In the genomic region with DNA sequence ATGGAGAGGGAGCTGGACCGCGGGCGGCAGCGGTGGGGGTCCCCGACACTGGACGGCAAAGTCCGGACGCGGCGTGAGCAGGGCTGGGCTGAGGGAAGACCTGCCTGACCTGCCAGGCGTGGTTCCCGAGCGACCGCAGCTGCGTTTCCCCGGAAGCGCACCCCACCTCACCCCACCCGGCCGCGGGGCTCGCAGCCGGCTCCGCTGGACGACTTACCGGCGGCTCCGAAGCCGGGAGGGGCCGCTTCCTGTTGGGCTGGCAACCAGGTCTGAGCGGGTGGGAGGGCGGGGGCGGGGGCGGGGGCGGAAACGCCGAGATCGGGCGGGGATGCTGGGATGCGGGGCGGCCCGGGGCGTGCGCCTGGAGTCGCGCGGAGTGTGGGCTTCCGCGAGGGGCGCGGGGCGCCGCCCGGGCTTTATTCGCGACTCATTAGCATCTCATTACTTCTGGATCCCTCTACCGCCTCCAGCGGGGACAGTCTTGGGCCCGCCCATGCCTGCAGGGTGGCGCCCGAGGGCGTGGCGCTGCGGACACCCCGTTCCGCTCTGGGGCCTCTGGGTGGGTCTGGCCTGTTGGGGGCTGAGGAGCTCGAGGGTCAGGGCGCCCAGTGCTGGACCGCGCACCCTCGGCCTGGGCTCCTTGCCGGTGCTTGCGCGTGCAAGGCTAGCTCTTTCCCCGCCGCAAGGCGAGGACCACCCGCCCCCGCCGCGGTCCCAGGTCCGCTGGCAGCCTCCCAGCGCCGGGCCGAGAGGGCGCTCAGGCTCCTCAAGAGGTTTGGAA, we compare ENCODE assay signal across 1 cellular context.
A peak's percentile ranks its signal among the peaks of the same experiment; 100 is the strongest.
TF ChIP-seq lines count a peak whose summit lies in the region.

A gene with protein sequence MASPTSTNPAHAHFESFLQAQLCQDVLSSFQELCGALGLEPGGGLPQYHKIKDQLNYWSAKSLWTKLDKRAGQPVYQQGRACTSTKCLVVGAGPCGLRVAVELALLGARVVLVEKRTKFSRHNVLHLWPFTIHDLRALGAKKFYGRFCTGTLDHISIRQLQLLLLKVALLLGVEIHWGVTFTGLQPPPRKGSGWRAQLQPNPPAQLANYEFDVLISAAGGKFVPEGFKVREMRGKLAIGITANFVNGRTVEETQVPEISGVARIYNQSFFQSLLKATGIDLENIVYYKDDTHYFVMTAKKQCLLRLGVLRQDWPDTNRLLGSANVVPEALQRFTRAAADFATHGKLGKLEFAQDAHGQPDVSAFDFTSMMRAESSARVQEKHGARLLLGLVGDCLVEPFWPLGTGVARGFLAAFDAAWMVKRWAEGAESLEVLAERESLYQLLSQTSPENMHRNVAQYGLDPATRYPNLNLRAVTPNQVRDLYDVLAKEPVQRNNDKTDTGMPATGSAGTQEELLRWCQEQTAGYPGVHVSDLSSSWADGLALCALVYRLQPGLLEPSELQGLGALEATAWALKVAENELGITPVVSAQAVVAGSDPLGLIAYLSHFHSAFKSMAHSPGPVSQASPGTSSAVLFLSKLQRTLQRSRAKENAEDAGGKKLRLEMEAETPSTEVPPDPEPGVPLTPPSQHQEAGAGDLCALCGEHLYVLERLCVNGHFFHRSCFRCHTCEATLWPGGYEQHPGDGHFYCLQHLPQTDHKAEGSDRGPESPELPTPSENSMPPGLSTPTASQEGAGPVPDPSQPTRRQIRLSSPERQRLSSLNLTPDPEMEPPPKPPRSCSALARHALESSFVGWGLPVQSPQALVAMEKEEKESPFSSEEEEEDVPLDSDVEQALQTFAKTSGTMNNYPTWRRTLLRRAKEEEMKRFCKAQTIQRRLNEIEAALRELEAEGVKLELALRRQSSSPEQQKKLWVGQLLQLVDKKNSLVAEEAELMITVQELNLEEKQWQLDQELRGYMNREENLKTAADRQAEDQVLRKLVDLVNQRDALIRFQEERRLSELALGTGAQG (minus strand): TSS at position 271 of the 781 bp plus-strand sequence. CDS start 1,576 bp downstream, outside the sequence.

TF ChIP-seq in HepG2, 621 proteins besides CTCF, POLR2A, EP300 and RAD21 (continued from another document and continues in another):
- TF ChIP-seq, protein P1, sequence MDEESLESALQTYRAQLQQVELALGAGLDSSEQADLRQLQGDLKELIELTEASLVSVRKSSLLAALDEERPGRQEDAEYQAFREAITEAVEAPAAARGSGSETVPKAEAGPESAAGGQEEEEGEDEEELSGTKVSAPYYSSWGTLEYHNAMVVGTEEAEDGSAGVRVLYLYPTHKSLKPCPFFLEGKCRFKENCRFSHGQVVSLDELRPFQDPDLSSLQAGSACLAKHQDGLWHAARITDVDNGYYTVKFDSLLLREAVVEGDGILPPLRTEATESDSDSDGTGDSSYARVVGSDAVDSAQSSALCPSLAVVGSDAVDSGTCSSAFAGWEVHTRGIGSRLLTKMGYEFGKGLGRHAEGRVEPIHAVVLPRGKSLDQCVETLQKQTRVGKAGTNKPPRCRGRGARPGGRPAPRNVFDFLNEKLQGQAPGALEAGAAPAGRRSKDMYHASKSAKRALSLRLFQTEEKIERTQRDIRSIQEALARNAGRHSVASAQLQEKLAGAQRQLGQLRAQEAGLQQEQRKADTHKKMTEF (CRISPR knock-in tag; IDR thresholded peaks at IDR 0.05) = 0 out of 2 replicates have a peak, but pooled peaks have one; percentile 45
- TF ChIP-seq JDP2 (CRISPR knock-in tag; IDR thresholded peaks at IDR 0.05; ENCODE audit: borderline replicate concordance) (no peak), HNRNPLL (IDR thresholded peaks at IDR 0.05; ENCODE audit: low read depth, low read length, poor library complexity, severe bottlenecking) (no peak), ZNF264 (CRISPR knock-in tag; IDR thresholded peaks at IDR 0.05) (no peak), ZFY (CRISPR knock-in tag; IDR thresholded peaks at IDR 0.05) (peak; percentile 61), SP5 (CRISPR knock-in tag; IDR thresholded peaks at IDR 0.05; ENCODE audit: borderline replicate concordance, low read depth) (no peak), CC2D1A (CRISPR knock-in tag; IDR thresholded peaks at IDR 0.05) (no peak), TARDBP (CRISPR knock-in tag; IDR thresholded peaks at IDR 0.05) (no peak), NONO (IDR thresholded peaks at IDR 0.05) (no peak), NONO (CRISPR knock-in tag; conservative IDR thresholded peaks at IDR 0.05) (peak; percentile 58; the same call in 1 of the 2 replicates), CEBPG (CRISPR knock-in tag; IDR thresholded peaks at IDR 0.05) (no peak), SIN3B (IDR thresholded peaks at IDR 0.05; ENCODE audit: low read length) (no peak), ZNF614 (CRISPR knock-in tag; IDR thresholded peaks at IDR 0.05; ENCODE audit: borderline replicate concordance) (no peak), ZBTB21 (CRISPR knock-in tag; IDR thresholded peaks at IDR 0.05) (no peak)
- TF ChIP-seq, protein P2, sequence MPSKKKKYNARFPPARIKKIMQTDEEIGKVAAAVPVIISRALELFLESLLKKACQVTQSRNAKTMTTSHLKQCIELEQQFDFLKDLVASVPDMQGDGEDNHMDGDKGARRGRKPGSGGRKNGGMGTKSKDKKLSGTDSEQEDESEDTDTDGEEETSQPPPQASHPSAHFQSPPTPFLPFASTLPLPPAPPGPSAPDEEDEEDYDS (CRISPR knock-in tag; IDR thresholded peaks at IDR 0.05) = no peak
- TF ChIP-seq, protein P3, sequence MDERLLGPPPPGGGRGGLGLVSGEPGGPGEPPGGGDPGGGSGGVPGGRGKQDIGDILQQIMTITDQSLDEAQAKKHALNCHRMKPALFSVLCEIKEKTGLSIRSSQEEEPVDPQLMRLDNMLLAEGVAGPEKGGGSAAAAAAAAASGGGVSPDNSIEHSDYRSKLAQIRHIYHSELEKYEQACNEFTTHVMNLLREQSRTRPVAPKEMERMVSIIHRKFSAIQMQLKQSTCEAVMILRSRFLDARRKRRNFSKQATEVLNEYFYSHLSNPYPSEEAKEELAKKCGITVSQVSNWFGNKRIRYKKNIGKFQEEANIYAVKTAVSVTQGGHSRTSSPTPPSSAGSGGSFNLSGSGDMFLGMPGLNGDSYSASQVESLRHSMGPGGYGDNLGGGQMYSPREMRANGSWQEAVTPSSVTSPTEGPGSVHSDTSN (CRISPR knock-in tag; IDR thresholded peaks at IDR 0.05) = no peak
- TF ChIP-seq, protein P4, sequence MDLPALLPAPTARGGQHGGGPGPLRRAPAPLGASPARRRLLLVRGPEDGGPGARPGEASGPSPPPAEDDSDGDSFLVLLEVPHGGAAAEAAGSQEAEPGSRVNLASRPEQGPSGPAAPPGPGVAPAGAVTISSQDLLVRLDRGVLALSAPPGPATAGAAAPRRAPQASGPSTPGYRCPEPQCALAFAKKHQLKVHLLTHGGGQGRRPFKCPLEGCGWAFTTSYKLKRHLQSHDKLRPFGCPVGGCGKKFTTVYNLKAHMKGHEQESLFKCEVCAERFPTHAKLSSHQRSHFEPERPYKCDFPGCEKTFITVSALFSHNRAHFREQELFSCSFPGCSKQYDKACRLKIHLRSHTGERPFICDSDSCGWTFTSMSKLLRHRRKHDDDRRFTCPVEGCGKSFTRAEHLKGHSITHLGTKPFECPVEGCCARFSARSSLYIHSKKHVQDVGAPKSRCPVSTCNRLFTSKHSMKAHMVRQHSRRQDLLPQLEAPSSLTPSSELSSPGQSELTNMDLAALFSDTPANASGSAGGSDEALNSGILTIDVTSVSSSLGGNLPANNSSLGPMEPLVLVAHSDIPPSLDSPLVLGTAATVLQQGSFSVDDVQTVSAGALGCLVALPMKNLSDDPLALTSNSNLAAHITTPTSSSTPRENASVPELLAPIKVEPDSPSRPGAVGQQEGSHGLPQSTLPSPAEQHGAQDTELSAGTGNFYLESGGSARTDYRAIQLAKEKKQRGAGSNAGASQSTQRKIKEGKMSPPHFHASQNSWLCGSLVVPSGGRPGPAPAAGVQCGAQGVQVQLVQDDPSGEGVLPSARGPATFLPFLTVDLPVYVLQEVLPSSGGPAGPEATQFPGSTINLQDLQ (CRISPR knock-in tag; IDR thresholded peaks at IDR 0.05) = no peak
- TF ChIP-seq, protein P5, sequence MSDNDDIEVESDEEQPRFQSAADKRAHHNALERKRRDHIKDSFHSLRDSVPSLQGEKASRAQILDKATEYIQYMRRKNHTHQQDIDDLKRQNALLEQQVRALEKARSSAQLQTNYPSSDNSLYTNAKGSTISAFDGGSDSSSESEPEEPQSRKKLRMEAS (IDR thresholded peaks at IDR 0.05) = 0 out of 2 replicates have a peak, but pooled peaks have one; percentile 29
- TF ChIP-seq, protein P6, sequence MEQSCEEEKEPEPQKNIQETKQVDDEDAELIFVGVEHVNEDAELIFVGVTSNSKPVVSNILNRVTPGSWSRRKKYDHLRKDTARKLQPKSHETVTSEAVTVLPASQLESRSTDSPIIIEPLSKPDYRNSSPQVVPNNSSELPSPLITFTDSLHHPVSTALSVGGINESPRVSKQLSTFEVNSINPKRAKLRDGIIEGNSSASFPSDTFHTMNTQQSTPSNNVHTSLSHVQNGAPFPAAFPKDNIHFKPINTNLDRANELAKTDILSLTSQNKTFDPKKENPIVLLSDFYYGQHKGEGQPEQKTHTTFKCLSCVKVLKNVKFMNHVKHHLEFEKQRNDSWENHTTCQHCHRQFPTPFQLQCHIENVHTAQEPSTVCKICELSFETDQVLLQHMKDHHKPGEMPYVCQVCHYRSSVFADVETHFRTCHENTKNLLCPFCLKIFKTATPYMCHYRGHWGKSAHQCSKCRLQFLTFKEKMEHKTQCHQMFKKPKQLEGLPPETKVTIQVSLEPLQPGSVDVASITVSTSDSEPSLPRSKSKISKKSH (CRISPR knock-in tag; IDR thresholded peaks at IDR 0.05; ENCODE audit: borderline replicate concordance) = no peak
- TF ChIP-seq, protein P7, sequence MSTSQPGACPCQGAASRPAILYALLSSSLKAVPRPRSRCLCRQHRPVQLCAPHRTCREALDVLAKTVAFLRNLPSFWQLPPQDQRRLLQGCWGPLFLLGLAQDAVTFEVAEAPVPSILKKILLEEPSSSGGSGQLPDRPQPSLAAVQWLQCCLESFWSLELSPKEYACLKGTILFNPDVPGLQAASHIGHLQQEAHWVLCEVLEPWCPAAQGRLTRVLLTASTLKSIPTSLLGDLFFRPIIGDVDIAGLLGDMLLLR (CRISPR knock-in tag; IDR thresholded peaks at IDR 0.05) = no peak
- TF ChIP-seq, protein P8, sequence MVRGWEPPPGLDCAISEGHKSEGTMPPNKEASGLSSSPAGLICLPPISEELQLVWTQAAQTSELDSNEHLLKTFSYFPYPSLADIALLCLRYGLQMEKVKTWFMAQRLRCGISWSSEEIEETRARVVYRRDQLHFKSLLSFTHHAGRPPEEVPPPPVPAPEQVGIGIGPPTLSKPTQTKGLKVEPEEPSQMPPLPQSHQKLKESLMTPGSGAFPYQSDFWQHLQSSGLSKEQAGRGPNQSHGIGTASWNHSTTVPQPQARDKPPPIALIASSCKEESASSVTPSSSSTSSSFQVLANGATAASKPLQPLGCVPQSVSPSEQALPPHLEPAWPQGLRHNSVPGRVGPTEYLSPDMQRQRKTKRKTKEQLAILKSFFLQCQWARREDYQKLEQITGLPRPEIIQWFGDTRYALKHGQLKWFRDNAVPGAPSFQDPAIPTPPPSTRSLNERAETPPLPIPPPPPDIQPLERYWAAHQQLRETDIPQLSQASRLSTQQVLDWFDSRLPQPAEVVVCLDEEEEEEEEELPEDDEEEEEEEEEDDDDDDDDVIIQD (CRISPR knock-in tag; IDR thresholded peaks at IDR 0.05; ENCODE audit: low read depth) = no peak
- TF ChIP-seq, protein P9, sequence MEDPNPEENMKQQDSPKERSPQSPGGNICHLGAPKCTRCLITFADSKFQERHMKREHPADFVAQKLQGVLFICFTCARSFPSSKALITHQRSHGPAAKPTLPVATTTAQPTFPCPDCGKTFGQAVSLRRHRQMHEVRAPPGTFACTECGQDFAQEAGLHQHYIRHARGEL (CRISPR knock-in tag; IDR thresholded peaks at IDR 0.05) = no peak
- TF ChIP-seq, protein P10, sequence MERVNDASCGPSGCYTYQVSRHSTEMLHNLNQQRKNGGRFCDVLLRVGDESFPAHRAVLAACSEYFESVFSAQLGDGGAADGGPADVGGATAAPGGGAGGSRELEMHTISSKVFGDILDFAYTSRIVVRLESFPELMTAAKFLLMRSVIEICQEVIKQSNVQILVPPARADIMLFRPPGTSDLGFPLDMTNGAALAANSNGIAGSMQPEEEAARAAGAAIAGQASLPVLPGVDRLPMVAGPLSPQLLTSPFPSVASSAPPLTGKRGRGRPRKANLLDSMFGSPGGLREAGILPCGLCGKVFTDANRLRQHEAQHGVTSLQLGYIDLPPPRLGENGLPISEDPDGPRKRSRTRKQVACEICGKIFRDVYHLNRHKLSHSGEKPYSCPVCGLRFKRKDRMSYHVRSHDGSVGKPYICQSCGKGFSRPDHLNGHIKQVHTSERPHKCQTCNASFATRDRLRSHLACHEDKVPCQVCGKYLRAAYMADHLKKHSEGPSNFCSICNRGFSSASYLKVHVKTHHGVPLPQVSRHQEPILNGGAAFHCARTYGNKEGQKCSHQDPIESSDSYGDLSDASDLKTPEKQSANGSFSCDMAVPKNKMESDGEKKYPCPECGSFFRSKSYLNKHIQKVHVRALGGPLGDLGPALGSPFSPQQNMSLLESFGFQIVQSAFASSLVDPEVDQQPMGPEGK (CRISPR knock-in tag; IDR thresholded peaks at IDR 0.05) = 0 out of 2 replicates have a peak, but pooled peaks have one; percentile 38
- TF ChIP-seq, protein P11, sequence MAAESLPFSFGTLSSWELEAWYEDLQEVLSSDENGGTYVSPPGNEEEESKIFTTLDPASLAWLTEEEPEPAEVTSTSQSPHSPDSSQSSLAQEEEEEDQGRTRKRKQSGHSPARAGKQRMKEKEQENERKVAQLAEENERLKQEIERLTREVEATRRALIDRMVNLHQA (CRISPR knock-in tag; IDR thresholded peaks at IDR 0.05) = no peak
- TF ChIP-seq, protein P12, sequence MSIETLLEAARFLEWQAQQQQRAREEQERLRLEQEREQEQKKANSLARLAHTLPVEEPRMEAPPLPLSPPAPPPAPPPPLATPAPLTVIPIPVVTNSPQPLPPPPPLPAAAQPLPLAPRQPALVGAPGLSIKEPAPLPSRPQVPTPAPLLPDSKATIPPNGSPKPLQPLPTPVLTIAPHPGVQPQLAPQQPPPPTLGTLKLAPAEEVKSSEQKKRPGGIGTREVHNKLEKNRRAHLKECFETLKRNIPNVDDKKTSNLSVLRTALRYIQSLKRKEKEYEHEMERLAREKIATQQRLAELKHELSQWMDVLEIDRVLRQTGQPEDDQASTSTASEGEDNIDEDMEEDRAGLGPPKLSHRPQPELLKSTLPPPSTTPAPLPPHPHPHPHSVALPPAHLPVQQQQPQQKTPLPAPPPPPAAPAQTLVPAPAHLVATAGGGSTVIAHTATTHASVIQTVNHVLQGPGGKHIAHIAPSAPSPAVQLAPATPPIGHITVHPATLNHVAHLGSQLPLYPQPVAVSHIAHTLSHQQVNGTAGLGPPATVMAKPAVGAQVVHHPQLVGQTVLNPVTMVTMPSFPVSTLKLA (IDR thresholded peaks at IDR 0.05) = no peak
- TF ChIP-seq, protein P13, sequence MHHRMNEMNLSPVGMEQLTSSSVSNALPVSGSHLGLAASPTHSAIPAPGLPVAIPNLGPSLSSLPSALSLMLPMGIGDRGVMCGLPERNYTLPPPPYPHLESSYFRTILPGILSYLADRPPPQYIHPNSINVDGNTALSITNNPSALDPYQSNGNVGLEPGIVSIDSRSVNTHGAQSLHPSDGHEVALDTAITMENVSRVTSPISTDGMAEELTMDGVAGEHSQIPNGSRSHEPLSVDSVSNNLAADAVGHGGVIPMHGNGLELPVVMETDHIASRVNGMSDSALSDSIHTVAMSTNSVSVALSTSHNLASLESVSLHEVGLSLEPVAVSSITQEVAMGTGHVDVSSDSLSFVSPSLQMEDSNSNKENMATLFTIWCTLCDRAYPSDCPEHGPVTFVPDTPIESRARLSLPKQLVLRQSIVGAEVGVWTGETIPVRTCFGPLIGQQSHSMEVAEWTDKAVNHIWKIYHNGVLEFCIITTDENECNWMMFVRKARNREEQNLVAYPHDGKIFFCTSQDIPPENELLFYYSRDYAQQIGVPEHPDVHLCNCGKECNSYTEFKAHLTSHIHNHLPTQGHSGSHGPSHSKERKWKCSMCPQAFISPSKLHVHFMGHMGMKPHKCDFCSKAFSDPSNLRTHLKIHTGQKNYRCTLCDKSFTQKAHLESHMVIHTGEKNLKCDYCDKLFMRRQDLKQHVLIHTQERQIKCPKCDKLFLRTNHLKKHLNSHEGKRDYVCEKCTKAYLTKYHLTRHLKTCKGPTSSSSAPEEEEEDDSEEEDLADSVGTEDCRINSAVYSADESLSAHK (CRISPR knock-in tag; IDR thresholded peaks at IDR 0.05; ENCODE audit: borderline replicate concordance) = no peak
